Comparison of ENCODE assay signal across 21 cellular contexts in genomic region chr20:17023036-17023435, GRCh38.
A peak's percentile ranks its signal among the peaks of the same experiment; 100 is the strongest.
DNase-seq lines count a peak whose midpoint lies in the region; ATAC-seq, FAIRE-seq and TF ChIP-seq lines count a peak whose summit lies in the region.
"Had no signal": no experiment of that assay in that cellular context is flagged by ENCODE, and none has a peak within 500 bp of the region (broad histone marks: within the 10 kb centered on the region; RNA-seq: fewer than 3 reads in every experiment).

No MANE protein-coding gene starts in this region.

- H3K79me2 ChIP-seq in HepG2 (ENCODE audit: insufficient read depth, low read length), result no peaks in the 10 kb centered on the region

- no TSS peak for BruUV-seq in HepG2 (replicated peaks; lab: Mats Ljungman, UMichigan)

- H3K4me3 ChIP-seq in HepG2 (replicated peaks in 1 of 3; ENCODE audit: insufficient read depth in 1 of 3, low read depth in 2 of 3, low read length in 3 of 3), result no peak overlapping the region
- H3K4me3 ChIP-seq in right lobe of liver, result no peak overlapping the region
- no peak overlapping the region for H3K4me3 ChIP-seq in ectodermal cell (ENCODE audit: insufficient read depth, low read depth, low read length)
- H3K4me3 ChIP-seq: BLaER1 treated with 17β-estradiol and CSF1 and Interleukin-3, amounts not matched to agents 10 nM and 100 nM; GM23248; HAP-1; SK-N-MC had no signal

- FAIRE-seq in HepG2 (lab: Jason Lieb, UNC) (no peak), HTR-8/SVneo (lab: Jason Lieb, UNC) (no peak)

- no peaks in the 10 kb centered on the region for H3K9me3 ChIP-seq in HepG2 (ENCODE audit: low read length)
- H3K9me3 ChIP-seq in right lobe of liver, result no peaks in the 10 kb centered on the region
- no peaks in the 10 kb centered on the region for H3K9me3 ChIP-seq in ectodermal cell (ENCODE audit: control insufficient read depth, low read length)
- H3K9me3 ChIP-seq: HAP-1 had no signal

- TF ChIP-seq POLR2A in HepG2 (IDR thresholded peaks at IDR 0.05; ENCODE audit: insufficient read depth in 1 of 2, low read depth in 2 of 2, low read length in 2 of 2), result no peak
- TF ChIP-seq POLR2A in right lobe of liver (IDR thresholded peaks at IDR 0.05), result no peak

- in situ Hi-C loops in HepG2 (cut with HindIII; ENCODE audit: extremely low pct_ligation_motif_present, low pct_unique_long_range_greater_than_20kb), result no loop called here

- no peak overlapping the region for H3K9ac ChIP-seq in HepG2 (ENCODE audit: insufficient read depth, low read depth, low read length)
- H3K9ac ChIP-seq: BLaER1 treated with 17β-estradiol and CSF1 and Interleukin-3, amounts not matched to agents 10 nM and 100 nM; GM23248 had no signal

- WGBS in HepG2 (ENCODE audit: low lambda C conversion rate), result 5% methylated on average over 1 of the region's 1 CpG
- 38% methylated on average over 1 of the region's 1 CpG for WGBS in right lobe of liver (ENCODE audit: insufficient coverage, low coverage, low lambda C conversion rate, missing lambda C conversion rate)
- 51 to 53% methylated on average over 1 of the region's 1 CpG for WGBS in ectodermal cell, 2 experiments

- H3K27ac ChIP-seq in HepG2 (ENCODE audit: extremely low read length, insufficient read depth, low read length) (no peak overlapping the region), right lobe of liver (no peak overlapping the region), ectodermal cell (ENCODE audit: insufficient read depth, low read depth, low read length, poor library complexity, severe bottlenecking) (peak overlapping the region; percentile 50)
- H3K27ac ChIP-seq: BLaER1 treated with 17β-estradiol and CSF1 and Interleukin-3, amounts not matched to agents 10 nM and 100 nM; GM23248; RWPE1; SK-N-MC had no signal

- H4K20me1 ChIP-seq in HepG2 (ENCODE audit: insufficient read depth, low read length), result no peaks in the 10 kb centered on the region
- H4K20me1 ChIP-seq: BLaER1 treated with 17β-estradiol and CSF1 and Interleukin-3, amounts not matched to agents 10 nM and 100 nM had no signal

- CTCF ChIA-PET in HepG2 (lab: Yijun Ruan, JAX; ENCODE audit: low intra/inter-chr PET ratio, low total read pairs), result no interaction called here

- no peaks in the 10 kb centered on the region for H3K36me3 ChIP-seq in HepG2 (replicated peaks in 1 of 2; ENCODE audit: control insufficient read depth in 1 of 2, insufficient read depth in 2 of 2, low read length in 2 of 2)
- H3K36me3 ChIP-seq in right lobe of liver, result no peaks in the 10 kb centered on the region
- H3K36me3 ChIP-seq in ectodermal cell (ENCODE audit: control insufficient read depth, insufficient read depth, low read length), result no peaks in the 10 kb centered on the region
- H3K36me3 ChIP-seq: BLaER1 treated with 17β-estradiol and CSF1 and Interleukin-3, amounts not matched to agents 10 nM and 100 nM; HAP-1 had no signal

- DNase-seq in HepG2 (ENCODE audit: low spot score), result no peak
- DNase-seq in right lobe of liver, result no peak
- DNase-seq in NCI-H82 (lab: John Stamatoyannopoulos, UW), result peak; percentile 90
- no peak for DNase-seq in SHP77 (lab: John Stamatoyannopoulos, UW)
- no peak for DNase-seq in GM10266 (ENCODE audit: extremely low spot score)
- DNase-seq in NK-92 (lab: John Stamatoyannopoulos, UW; ENCODE audit: unreplicated experiment), result no peak
- no peak for DNase-seq in HTR-8/SVneo (ENCODE audit: insufficient read length, low spot score)
- DNase-seq: CD4-positive, alpha-beta T cell; COR-L47; NCI-H1048; NCI-H1694; NCI-H2081; NCI-H524; SW 1271 had no signal

- no peak for ATAC-seq in HepG2
- no peak for ATAC-seq in right lobe of liver
- ATAC-seq: Panc1 had no signal

- TF ChIP-seq CTCF in HepG2 (CRISPR knock-in tag; IDR thresholded peaks at IDR 0.05), result no peak
- TF ChIP-seq CTCF in right lobe of liver (IDR thresholded peaks at IDR 0.05), result no peak
- no peak for TF ChIP-seq CTCF in GM10266 (IDR thresholded peaks at IDR 0.05; ENCODE audit: control insufficient read depth, insufficient read depth, low read depth, missing control alignments)

- no peak overlapping the region for H2AFZ ChIP-seq in HepG2 (ENCODE audit: low read length)
- H2AFZ ChIP-seq: GM23248 had no signal

- no peak for TF ChIP-seq RAD21 in HepG2 (CRISPR knock-in tag; IDR thresholded peaks at IDR 0.05)

- intact Hi-C loops in HepG2 (cut with micrococcal nuclease; ENCODE audit: unreplicated experiment), result loop anchor here (10.0 kb wide), 1 partner anchor 712 kb away; no protein-coding TSS in a partner anchor
- intact Hi-C loops in right lobe of liver (cut with DNase I), result no loop called here

- H3K27me3 ChIP-seq in HepG2 (ENCODE audit: control insufficient read depth in 1 of 2, insufficient read depth in 2 of 2, low read length in 2 of 2), result no peaks in the 10 kb centered on the region
- no peaks in the 10 kb centered on the region for H3K27me3 ChIP-seq in right lobe of liver
- no peaks in the 10 kb centered on the region for H3K27me3 ChIP-seq in ectodermal cell (ENCODE audit: control insufficient read depth, insufficient read depth, low read length, poor library complexity, severe bottlenecking)
- H3K27me3 ChIP-seq: BLaER1 treated with 17β-estradiol and CSF1 and Interleukin-3, amounts not matched to agents 10 nM and 100 nM had no signal

- TF ChIP-seq EP300 in HepG2 (IDR thresholded peaks at IDR 0.05; ENCODE audit: low read depth in 2 of 2, low read length in 2 of 2), result no peak
- no peak for TF ChIP-seq EP300 in HepG2 (CRISPR knock-in tag; IDR thresholded peaks at IDR 0.05; ENCODE audit: borderline replicate concordance)

- POLR2A ChIA-PET in HepG2 (lab: Yijun Ruan, JAX), result no interaction called here

- H3K4me2 ChIP-seq in HepG2 (ENCODE audit: low read depth, low read length), result no peak overlapping the region
- H3K4me2 ChIP-seq: BLaER1 treated with 17β-estradiol and CSF1 and Interleukin-3, amounts not matched to agents 10 nM and 100 nM had no signal

- H3K4me1 ChIP-seq in HepG2 (ENCODE audit: insufficient read depth, low read length) (no peaks in the 10 kb centered on the region), right lobe of liver (no peaks in the 10 kb centered on the region), ectodermal cell (ENCODE audit: control insufficient read depth, insufficient read depth, low read length) (peaks cover 47% of the 10 kb centered on the region)
- H3K4me1 ChIP-seq: HAP-1 had no signal

TF ChIP-seq in HepG2, 621 proteins besides CTCF, POLR2A, EP300 and RAD21:
- TF ChIP-seq TBX3 (IDR thresholded peaks at IDR 0.05; ENCODE audit: borderline replicate concordance) (no peak), CREBL2 (CRISPR knock-in tag; IDR thresholded peaks at IDR 0.05; ENCODE audit: borderline replicate concordance) (no peak), RFX1 (IDR thresholded peaks at IDR 0.05) (peak; percentile 29; the same call in 1 of the 2 replicates)
